Comparison of ENCODE assay signal across 12 cellular contexts in genomic region chr17:58004060-58004459, GRCh38. TPM values are rescaled to one million over a fixed set of nuclear protein-coding genes. Genes with fewer than 3 reads are reported as not detected.
DNase-seq lines count a peak whose midpoint lies in the region; ATAC-seq, FAIRE-seq and TF ChIP-seq lines count a peak whose summit lies in the region.
"Had no signal": no experiment of that assay in that cellular context is flagged by ENCODE, and none has a peak within 500 bp of the region (broad histone marks: within the 10 kb centered on the region; RNA-seq: fewer than 3 reads in every experiment).

No MANE protein-coding gene starts in this region.

- H3K56ac ChIP-seq in H9 (ENCODE audit: insufficient read length, low read depth, low read length) (no peak overlapping the region), mesendoderm (ENCODE audit: low read length) (no peak overlapping the region)

- H4K8ac ChIP-seq in H9 (replicated peaks; ENCODE audit: insufficient read length, low read depth, low read length) (no peak overlapping the region), mesendoderm (ENCODE audit: low read depth, low read length) (no peak overlapping the region)

- no peak for TF ChIP-seq POLR2A in GM12892 (IDR thresholded peaks at IDR 0.05; ENCODE audit: low read depth, low read length)

- H3K4me3 Mint-ChIP-seq in H9, result peak overlapping the region; percentile 47 to 71
- peak overlapping the region; percentile 99 for H3K4me3 Mint-ChIP-seq in activated CD4-positive, alpha-beta memory T cell treated with anti-CD3 and anti-CD28 coated beads for 36 hours

- FAIRE-seq in GM12892 (lab: Jason Lieb, UNC), result no peak

- DNase-seq in H9, result no peak
- no peak for DNase-seq in activated CD4-positive, alpha-beta memory T cell treated with anti-CD3 and anti-CD28 coated beads for 36 hours
- no peak for DNase-seq in mesendoderm
- DNase-seq in GM12892 (ENCODE audit: insufficient read length), result no peak
- no peak for DNase-seq in NCI-H510A (lab: John Stamatoyannopoulos, UW)
- DNase-seq in activated CD8-positive, alpha-beta memory T cell treated with anti-CD3 and anti-CD28 coated beads, Interleukin-2, amount 50 U/mL, for 4 hours, result no peak
- DNase-seq: body of pancreas, kidney glomerular epithelial cell, NCI-H1436 treated with DMSO at 0.1 percent for 48 hours had no signal

- intact Hi-C loops in activated CD4-positive, alpha-beta memory T cell treated with anti-CD3 and anti-CD28 coated beads for 36 hours (cut with micrococcal nuclease), result no loop called here

- H3K9me3 ChIP-seq in BLaER1, result peaks cover 8% of the 10 kb centered on the region
- no peaks in the 10 kb centered on the region for H3K9me3 ChIP-seq in H9 (ENCODE audit: control insufficient read depth, low read depth, low read length)
- H3K9me3 ChIP-seq: body of pancreas had no signal

- no peak overlapping the region for H3K14ac ChIP-seq in H9 (ENCODE audit: insufficient read depth, low read length)

- no peak overlapping the region for H2BK15ac ChIP-seq in H9 (ENCODE audit: low read depth, low read length)
- no peak overlapping the region for H2BK15ac ChIP-seq in mesendoderm (replicated peaks; ENCODE audit: low read depth)

- H3K36me3 ChIP-seq in BLaER1, result peaks cover 61% of the 10 kb centered on the region
- peaks cover 6% of the 10 kb centered on the region for H3K36me3 ChIP-seq in mesendoderm (ENCODE audit: control insufficient read depth, insufficient read depth, low read length)

- H3K4me1 Mint-ChIP-seq in H9, result peaks cover 30 to 43% of the 10 kb centered on the region in 2 experiments
- peaks cover 73% of the 10 kb centered on the region for H3K4me1 Mint-ChIP-seq in activated CD4-positive, alpha-beta memory T cell treated with anti-CD3 and anti-CD28 coated beads for 36 hours (ENCODE audit: low read depth)

- WGBS in H9 (ENCODE audit: extremely low coverage, insufficient read length, low lambda C conversion rate), result no CpG with 5 or more reads among the region's 3 CpGs
- no CpG with 5 or more reads among the region's 3 CpGs for WGBS in mesendoderm (ENCODE audit: extremely low coverage, insufficient coverage, low lambda C conversion rate)

- H3K9ac ChIP-seq in BLaER1, result peak overlapping the region; percentile 100; the same call in 1 of the 2 replicates
- H3K9ac ChIP-seq in H9 (ENCODE audit: extremely low read depth, insufficient read length, low read length), result no peak overlapping the region
- peak overlapping the region; percentile 4 for H3K9ac ChIP-seq in mesendoderm (ENCODE audit: low read length)

- H2BK5ac ChIP-seq in H9 (ENCODE audit: insufficient read length, low read length) (no peak overlapping the region), mesendoderm (ENCODE audit: low read length) (no peak overlapping the region)

- H3K4me3 ChIP-seq in BLaER1 (peak overlapping the region; percentile 98), mesendoderm (ENCODE audit: low read length) (no peak overlapping the region)
- H3K4me3 ChIP-seq: body of pancreas had no signal

- peaks cover 79% of the 10 kb centered on the region for H4K20me1 ChIP-seq in BLaER1
- no peaks in the 10 kb centered on the region for H4K20me1 ChIP-seq in H9 (ENCODE audit: control insufficient read depth, insufficient read depth, insufficient read length)

- H4K91ac ChIP-seq in H9 (ENCODE audit: insufficient read length, low read depth, low read length), result no peak overlapping the region

- no peak overlapping the region for H3T11ph ChIP-seq in H9 (ENCODE audit: low read length)

- ATAC-seq in GM18519 (IDR thresholded peaks at IDR 0.05; ENCODE audit: low FRiP score, unreplicated experiment), result no peak
- ATAC-seq: body of pancreas, esophagus mucosa had no signal

- no peak overlapping the region for H4K5ac ChIP-seq in H9 (ENCODE audit: insufficient read length, low read depth, low read length)
- H4K5ac ChIP-seq in mesendoderm (ENCODE audit: low read length), result no peak overlapping the region

- no peak overlapping the region for H2BK120ac ChIP-seq in H9 (ENCODE audit: low read depth, low read length, poor library complexity, severe bottlenecking)
- no peak overlapping the region for H2BK120ac ChIP-seq in mesendoderm (ENCODE audit: low read depth, low read length)

- no peak overlapping the region for H3K18ac ChIP-seq in H9 (ENCODE audit: insufficient read length, low read depth, low read length)
- H3K18ac ChIP-seq in mesendoderm (ENCODE audit: low read length), result no peak overlapping the region

- H3K27ac ChIP-seq in BLaER1, result no peak overlapping the region
- H3K27ac ChIP-seq in H9 (ENCODE audit: insufficient read length, low read depth, low read length), result no peak overlapping the region
- H3K27ac ChIP-seq in mesendoderm (ENCODE audit: low read depth, low read length), result no peak overlapping the region
- H3K27ac ChIP-seq: body of pancreas had no signal

- no peak overlapping the region for H3K23ac ChIP-seq in H9 (ENCODE audit: insufficient read length, low read depth, low read length)
- H3K23ac ChIP-seq in mesendoderm (ENCODE audit: low read length), result no peak overlapping the region

- H2BK12ac ChIP-seq in H9 (ENCODE audit: insufficient read length, low read depth, low read length), result no peak overlapping the region

- H3K9me3 Mint-ChIP-seq in H9, result peaks cover 3 to 9% of the 10 kb centered on the region in 2 experiments; a peak in 2 of 5 replicates
- H3K9me3 Mint-ChIP-seq in activated CD4-positive, alpha-beta memory T cell treated with anti-CD3 and anti-CD28 coated beads for 36 hours, result no peaks in the 10 kb centered on the region

- CTCF ChIA-PET in activated CD4-positive, alpha-beta memory T cell treated with anti-CD3 and anti-CD28 coated beads for 36 hours (lab: Charles Lee), result no interaction called here

- peaks cover 22% of the 10 kb centered on the region for H3K79me2 ChIP-seq in H9 (ENCODE audit: insufficient read depth, low read length)
- peaks cover 35% of the 10 kb centered on the region for H3K79me2 ChIP-seq in mesendoderm (ENCODE audit: control insufficient read depth, insufficient read depth, low read length)

- no peak for TF ChIP-seq CTCF in H9 (conservative IDR thresholded peaks at IDR 0.05)

- H3K27ac Mint-ChIP-seq in H9, result peak overlapping the region in 1 of 3 experiments; percentile 64; a peak in 2 of 7 replicates
- H3K27ac Mint-ChIP-seq in activated CD4-positive, alpha-beta memory T cell treated with anti-CD3 and anti-CD28 coated beads for 36 hours, result peak overlapping the region; percentile 74

- POLR2A ChIA-PET in activated CD4-positive, alpha-beta memory T cell treated with anti-CD3 and anti-CD28 coated beads for 36 hours (lab: Charles Lee), result no interaction called here

- H3K23me2 ChIP-seq in H9 (ENCODE audit: insufficient read length, low read depth, low read length, poor library complexity, severe bottlenecking), result peaks cover 9% of the 10 kb centered on the region

- peak overlapping the region; percentile 83 for H3K4me2 ChIP-seq in BLaER1
- H3K4me2 ChIP-seq in H9 (ENCODE audit: insufficient read depth, insufficient read length, low read length), result no peak overlapping the region
- no peak overlapping the region for H3K4me2 ChIP-seq in mesendoderm (ENCODE audit: low read length)

- peaks cover 3% of the 10 kb centered on the region; the same call in 1 of the 2 replicates for H3K27me3 Mint-ChIP-seq in H9 (ENCODE audit: low read depth)
- H3K27me3 Mint-ChIP-seq in activated CD4-positive, alpha-beta memory T cell treated with anti-CD3 and anti-CD28 coated beads for 36 hours, result no peaks in the 10 kb centered on the region

- no peak overlapping the region for H3K4ac ChIP-seq in H9 (ENCODE audit: low read depth, low read length)
- no peak overlapping the region for H3K4ac ChIP-seq in mesendoderm (ENCODE audit: low read depth, low read length)

- H3K79me1 ChIP-seq in H9 (ENCODE audit: insufficient read depth, low read depth, low read length, poor library complexity, severe bottlenecking) (no peaks in the 10 kb centered on the region), mesendoderm (ENCODE audit: low read length) (peaks cover 1% of the 10 kb centered on the region)

- H2AFZ ChIP-seq in H9 (ENCODE audit: low read length), result no peak overlapping the region

- H3K27me3 ChIP-seq in BLaER1, result no peaks in the 10 kb centered on the region
- H3K27me3 ChIP-seq in H9 (ENCODE audit: insufficient read depth, low read length), result no peaks in the 10 kb centered on the region
- H3K27me3 ChIP-seq in mesendoderm (ENCODE audit: insufficient read depth, low read length, poor library complexity), result no peaks in the 10 kb centered on the region
- H3K27me3 ChIP-seq: body of pancreas had no signal

- peaks cover 45 to 76% (median 63%) of the 10 kb centered on the region in 3 experiments for H3K36me3 Mint-ChIP-seq in H9 (ENCODE audit: insufficient read depth in 1 of 3, low read depth in 3 of 3)
- H3K36me3 Mint-ChIP-seq in activated CD4-positive, alpha-beta memory T cell treated with anti-CD3 and anti-CD28 coated beads for 36 hours, result peaks cover 56% of the 10 kb centered on the region

- H2AK5ac ChIP-seq in H9 (ENCODE audit: insufficient read length, low read length), result no peak overlapping the region
- H2AK5ac ChIP-seq in mesendoderm (ENCODE audit: low read length), result no peak overlapping the region

- H3K4me1 ChIP-seq in BLaER1, result peaks cover 59% of the 10 kb centered on the region
- peaks cover 3% of the 10 kb centered on the region; the same call in 1 of the 2 replicates for H3K4me1 ChIP-seq in H9 (ENCODE audit: insufficient read depth, low read length)
- peaks cover 2% of the 10 kb centered on the region for H3K4me1 ChIP-seq in mesendoderm (ENCODE audit: control insufficient read depth, low read depth, low read length)

- no peak overlapping the region for H2BK20ac ChIP-seq in H9 (ENCODE audit: low read depth, low read length, poor library complexity, severe bottlenecking)

RNA-seq across cellular contexts. Expression of gene SRSF1, which starts 3.0 kb away (rescaled TPM):
- total RNA-seq in H9 (2021), result 462 and 470 TPM in 2 replicates
- total RNA-seq in activated CD4-positive, alpha-beta memory T cell treated with anti-CD3 and anti-CD28 coated beads for 36 hours, result 100 to 1,000 TPM; 325 to 326 TPM
- polyA plus RNA-seq in mesendoderm (2013, experiment 1 of 2), result 461 TPM
- 462 TPM for polyA plus RNA-seq in mesendoderm (2013, experiment 2 of 2)
- polyA plus RNA-seq in GM12892 (2012; ENCODE audit: missing spikeins), result 199 TPM

RNA-seq across cellular contexts. Expression of gene VEZF1, which starts 16.0 kb away (rescaled TPM):
- 57.7 and 58.1 TPM in 2 replicates for total RNA-seq in H9 (2021)
- total RNA-seq in activated CD4-positive, alpha-beta memory T cell treated with anti-CD3 and anti-CD28 coated beads for 36 hours, result 10 to 100 TPM; 26.8 to 29.8 TPM
- polyA plus RNA-seq in mesendoderm (2013, experiment 1 of 2), result 43.9 TPM
- 44.0 TPM for polyA plus RNA-seq in mesendoderm (2013, experiment 2 of 2)
- polyA plus RNA-seq in GM12892 (2012; ENCODE audit: missing spikeins), result 12.5 TPM

RNA-seq across cellular contexts. Expression of gene CUEDC1, which starts 48.8 kb away (rescaled TPM):
- total RNA-seq in H9 (2021), result 6.5 and 7.3 TPM in 2 replicates
- total RNA-seq in activated CD4-positive, alpha-beta memory T cell treated with anti-CD3 and anti-CD28 coated beads for 36 hours, result under 1 TPM; 0.29 to 0.36 TPM
- polyA plus RNA-seq in mesendoderm (2013, experiment 1 of 2), result 7.0 TPM
- polyA plus RNA-seq in mesendoderm (2013, experiment 2 of 2), result 7.6 TPM
- polyA plus RNA-seq in GM12892 (2012; ENCODE audit: missing spikeins), result 1.2 TPM
